25 cellular contexts compared by ENCODE assay signal in genomic region chr3:191973820-191974219, GRCh38.
"Had no signal": no experiment of that assay in that cellular context is flagged by ENCODE, and none has a peak within 500 bp of the region (broad histone marks: within the 10 kb centered on the region; RNA-seq: fewer than 3 reads in every experiment).

No MANE protein-coding gene starts in this region.

- H3K36me3 ChIP-seq: breast epithelium, colonic mucosa, lower lobe of right lung, ovary, right atrium auricular region, thyroid gland, WERI-Rb-1 had no signal

- H3K4me3 ChIP-seq: breast epithelium, colonic mucosa, dorsolateral prefrontal cortex, hepatocyte, lower lobe of right lung, ovary, psoas muscle, right atrium auricular region, thyroid gland had no signal

- ATAC-seq: activated CD8-positive, alpha-beta T cell treated with anti-CD3 and anti-CD28 coated beads for 36 hours; effector memory CD8-positive, alpha-beta T cell; esophagus mucosa; left lobe of liver; lower lobe of right lung; naive thymus-derived CD8-positive, alpha-beta T cell; psoas muscle had no signal

- H3K4me1 ChIP-seq: breast epithelium, colonic mucosa, lower lobe of right lung, psoas muscle, right atrium auricular region had no signal

- H3K27me3 ChIP-seq: breast epithelium, colonic mucosa, hepatocyte, ovary, right atrium auricular region, thyroid gland had no signal

- H3K9me3 ChIP-seq: breast epithelium, colonic mucosa, lower lobe of right lung, ovary, psoas muscle, right atrium auricular region, thyroid gland had no signal

- DNase-seq: activated CD4-positive, alpha-beta T cell treated with anti-CD3 and anti-CD28 coated beads, Interleukin-2, amount 10 ng/mL, durations not matched to agents 7 days and 5 days; activated CD4-positive, CD25-positive, alpha-beta regulatory T cell treated with anti-CD3 and anti-CD28 coated beads, Interleukin-2, amount 50 U/mL, for 72 hours; activated CD8-positive, alpha-beta T cell treated with anti-CD3 and anti-CD28 coated beads for 36 hours; activated naive CD4-positive, alpha-beta T cell treated with Interleukin-2 at 50 U/mL for 16 hours; activated naive CD8-positive, alpha-beta T cell treated with anti-CD3 and anti-CD28 coated beads for 36 hours; colonic mucosa; dorsolateral prefrontal cortex; effector memory CD8-positive, alpha-beta T cell; foreskin melanocyte; immature natural killer cell; lower lobe of right lung; mesendoderm; naive thymus-derived CD8-positive, alpha-beta T cell; ovary; psoas muscle; stimulated activated CD4-positive, alpha-beta T cell treated with anti-CD3 and anti-CD28 coated beads, Interleukin-12 subunit alpha, Interleukin-12 subunit beta, amount 100 ng/mL, for 4 hours; stimulated activated CD4-positive, alpha-beta T cell treated with anti-CD3 and anti-CD28 coated beads, Interleukin-4, amount 100 ng/mL, for 4 hours; substantia nigra; thyroid gland; WERI-Rb-1 had no signal

- H2AFZ ChIP-seq: hepatocyte had no signal

- H3K4me2 ChIP-seq: hepatocyte had no signal

- H3K27ac ChIP-seq: breast epithelium, colonic mucosa, dorsolateral prefrontal cortex, hepatocyte, lower lobe of right lung, ovary, psoas muscle, right atrium auricular region, thyroid gland, WERI-Rb-1 had no signal
